In the genomic region with DNA sequence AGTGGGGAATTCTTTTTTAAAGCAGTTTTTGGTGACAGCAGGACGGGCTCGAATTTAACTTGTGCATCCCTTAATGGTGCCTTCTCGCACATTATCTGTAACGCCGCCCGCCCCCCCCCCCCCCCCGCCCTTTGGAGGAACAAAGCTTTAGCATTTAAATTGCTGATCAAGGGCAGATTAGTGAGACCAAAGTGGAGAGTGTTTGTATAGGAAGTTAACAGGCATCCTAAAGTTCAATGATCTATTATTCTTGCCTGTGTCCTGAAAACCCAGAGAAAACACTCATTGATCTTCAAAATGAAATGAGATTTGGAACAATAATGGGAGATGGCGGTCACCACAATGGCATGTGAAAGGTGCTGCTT, we compare ENCODE assay signal across 8 cellular contexts. TPM values are rescaled to one million over a fixed set of nuclear protein-coding genes. Genes with fewer than 3 reads are reported as not detected.
DNase-seq lines count a peak whose midpoint lies in the region; ATAC-seq, FAIRE-seq and TF ChIP-seq lines count a peak whose summit lies in the region.

No MANE protein-coding gene starts in this region.

- no peak for TF ChIP-seq CTCF in astrocyte (IDR thresholded peaks at IDR 0.05; ENCODE audit: insufficient read depth, low read depth, low read length)
- no peak for TF ChIP-seq CTCF in right lobe of liver (IDR thresholded peaks at IDR 0.05)
- no peak for TF ChIP-seq CTCF in upper lobe of left lung (IDR thresholded peaks at IDR 0.05)

- peak overlapping the region; percentile 90 for H3K9ac ChIP-seq in astrocyte (ENCODE audit: low read length)

- H3K27ac ChIP-seq in astrocyte (ENCODE audit: low read depth, low read length) (peak overlapping the region; percentile 73), right lobe of liver (peak overlapping the region; percentile 93 to 94 (median 94)), upper lobe of left lung (peak overlapping the region; percentile 96 to 99 (median 98))

- TF ChIP-seq EP300 in upper lobe of left lung (IDR thresholded peaks at IDR 0.05) = no peak

- WGBS in right lobe of liver (ENCODE audit: insufficient coverage, low coverage, low lambda C conversion rate, missing lambda C conversion rate) = 0% methylated on average over 8 of the region's 8 CpGs
- WGBS in upper lobe of left lung, 2 donors = 0% methylated on average over 8 of the region's 8 CpGs

- H4K20me1 ChIP-seq in astrocyte (ENCODE audit: insufficient read depth, low read length) = peaks cover 24% of the 10 kb centered on the region

- H3K4me3 ChIP-seq in astrocyte (ENCODE audit: insufficient read depth, low read depth, low read length) (peak overlapping the region; percentile 74), right lobe of liver (peak overlapping the region; percentile 63 to 80 (median 75)), upper lobe of left lung (peak overlapping the region; percentile 44 to 84 (median 76))

- peaks cover 3% of the 10 kb centered on the region for H3K36me3 Mint-ChIP-seq in activated naive CD4-positive, alpha-beta T cell treated with anti-CD3 and anti-CD28 coated beads for 36 hours (ENCODE audit: low read depth)
- peaks cover 2% of the 10 kb centered on the region for H3K36me3 Mint-ChIP-seq in astrocyte (ENCODE audit: low read depth, unreplicated experiment)

- H3K9me3 Mint-ChIP-seq in activated naive CD4-positive, alpha-beta T cell treated with anti-CD3 and anti-CD28 coated beads for 36 hours = no peaks in the 10 kb centered on the region
- H3K9me3 Mint-ChIP-seq in astrocyte (ENCODE audit: unreplicated experiment) = no peaks in the 10 kb centered on the region

- no peak for ATAC-seq in right lobe of liver
- ATAC-seq in upper lobe of left lung (ENCODE audit: low FRiP score in 2 of 2) = no peak
- no peak for ATAC-seq in GM18519 (IDR thresholded peaks at IDR 0.05; ENCODE audit: low FRiP score, unreplicated experiment)

- no peak for DNase-seq in activated naive CD4-positive, alpha-beta T cell treated with anti-CD3 and anti-CD28 coated beads for 36 hours
- DNase-seq in activated naive CD4-positive, alpha-beta T cell treated with Interleukin-2 at 50 U/mL for 16 hours = no peak
- DNase-seq in astrocyte (ENCODE audit: low read depth) = no peak
- no peak for DNase-seq in right lobe of liver
- no peak for DNase-seq in upper lobe of left lung
- DNase-seq in activated CD4-positive, alpha-beta T cell treated with anti-CD3 and anti-CD28 coated beads, Interleukin-2, amount 50 U/mL, for 4 hours = no peak
- no peak for DNase-seq in SIG-M5 treated with dmso at 0.1 percent for 504 hours (lab: John Stamatoyannopoulos, UW; ENCODE audit: unreplicated experiment)

- peaks cover 62% of the 10 kb centered on the region for H3K79me2 ChIP-seq in astrocyte (ENCODE audit: insufficient read depth, low read length)

- H3K9me3 ChIP-seq in astrocyte (ENCODE audit: insufficient read depth, low read depth, low read length) (no peaks in the 10 kb centered on the region), right lobe of liver (no peaks in the 10 kb centered on the region), upper lobe of left lung (no peaks in the 10 kb centered on the region)

- peaks cover 27% of the 10 kb centered on the region for H3K4me1 ChIP-seq in astrocyte (ENCODE audit: insufficient read depth, low read length)
- peaks cover 0 to 37% (median 12%) of the 10 kb centered on the region in 4 donors for H3K4me1 ChIP-seq in right lobe of liver
- H3K4me1 ChIP-seq in upper lobe of left lung = peaks cover 29 to 36% (median 34%) of the 10 kb centered on the region in 4 donors

- H3K27me3 ChIP-seq in astrocyte (ENCODE audit: insufficient read depth, low read length) = no peaks in the 10 kb centered on the region
- H3K27me3 ChIP-seq in right lobe of liver = no peaks in the 10 kb centered on the region
- no peaks in the 10 kb centered on the region for H3K27me3 ChIP-seq in upper lobe of left lung

- peaks cover 48% of the 10 kb centered on the region for H3K4me1 Mint-ChIP-seq in activated naive CD4-positive, alpha-beta T cell treated with anti-CD3 and anti-CD28 coated beads for 36 hours (ENCODE audit: low read depth)
- peaks cover 21% of the 10 kb centered on the region for H3K4me1 Mint-ChIP-seq in astrocyte (ENCODE audit: low read depth, unreplicated experiment)

- H3K36me3 ChIP-seq in astrocyte (ENCODE audit: insufficient read depth, low read length) (no peaks in the 10 kb centered on the region), right lobe of liver (no peaks in the 10 kb centered on the region), upper lobe of left lung (no peaks in the 10 kb centered on the region)

- FAIRE-seq in astrocyte (lab: Jason Lieb, UNC) = no peak

- peak overlapping the region; percentile 79 for H2AFZ ChIP-seq in astrocyte (ENCODE audit: low read depth, low read length)

- intact Hi-C loops in activated naive CD4-positive, alpha-beta T cell treated with anti-CD3 and anti-CD28 coated beads for 36 hours (cut with micrococcal nuclease) = loop anchor here (1.0 to 5.0 kb wide), 3 partner anchors 286 to 939 kb away; no protein-coding TSS in a partner anchor
- intact Hi-C loops in right lobe of liver (cut with DNase I) = no loop called here

- H3K27me3 Mint-ChIP-seq in activated naive CD4-positive, alpha-beta T cell treated with anti-CD3 and anti-CD28 coated beads for 36 hours (ENCODE audit: low read depth) = peaks cover 25% of the 10 kb centered on the region
- no peaks in the 10 kb centered on the region for H3K27me3 Mint-ChIP-seq in astrocyte (ENCODE audit: low read depth, unreplicated experiment)

- peak overlapping the region; percentile 63 for H3K27ac Mint-ChIP-seq in activated naive CD4-positive, alpha-beta T cell treated with anti-CD3 and anti-CD28 coated beads for 36 hours
- peak overlapping the region; percentile 95 for H3K27ac Mint-ChIP-seq in astrocyte (ENCODE audit: unreplicated experiment)

- H3K4me2 ChIP-seq in astrocyte (ENCODE audit: low read length) = peak overlapping the region; percentile 88

- H3K4me3 Mint-ChIP-seq in activated naive CD4-positive, alpha-beta T cell treated with anti-CD3 and anti-CD28 coated beads for 36 hours = peak overlapping the region; percentile 91
- H3K4me3 Mint-ChIP-seq in astrocyte (ENCODE audit: unreplicated experiment) = peak overlapping the region; percentile 86

- CTCF ChIA-PET in activated naive CD4-positive, alpha-beta T cell treated with anti-CD3 and anti-CD28 coated beads for 36 hours (lab: Charles Lee) = no interaction called here

- TF ChIP-seq POLR2A in right lobe of liver (IDR thresholded peaks at IDR 0.05) (no peak), upper lobe of left lung (IDR thresholded peaks at IDR 0.05) (no peak)

RNA-seq across cellular contexts. Expression of gene LMO4, which starts 2.3 kb away (rescaled TPM):
- total RNA-seq in activated naive CD4-positive, alpha-beta T cell treated with anti-CD3 and anti-CD28 coated beads for 36 hours = 10 to 100 TPM; 15.5 to 19.5 TPM
- total RNA-seq in astrocyte (42.9 and 44.5 TPM in 2 replicates), right lobe of liver (10 to 100 TPM; 12.9 to 18.1 (median 15.4) TPM), upper lobe of left lung (10 to 100 TPM; 23.7 to 54.4 (median 42.4) TPM)
